In genomic region chr11:1106387-1106786, GRCh38 we compare ENCODE assay signal across 37 cellular contexts. TPM values are rescaled to one million over a fixed set of nuclear protein-coding genes. Genes with fewer than 3 reads are reported as not detected.
"Had no signal": no experiment of that assay in that cellular context is flagged by ENCODE, and none has a peak within 500 bp of the region (broad histone marks: within the 10 kb centered on the region; RNA-seq: fewer than 3 reads in every experiment).

No MANE protein-coding gene starts in this region.

- H3K4me1 ChIP-seq: adrenal gland, ascending aorta, body of pancreas, breast epithelium had no signal

- H3K27me3 ChIP-seq: ascending aorta, brain microvascular endothelial cell, cardiac muscle cell had no signal

- H3K4me3 ChIP-seq: adrenal gland, ascending aorta, body of pancreas, breast epithelium, cardiac muscle cell had no signal

- FAIRE-seq: astrocyte had no signal

- H3K27ac ChIP-seq: adrenal gland, ascending aorta, body of pancreas, brain microvascular endothelial cell, breast epithelium, cardiac muscle cell had no signal

- ATAC-seq: activated naive CD4-positive, alpha-beta T cell treated with anti-CD3 and anti-CD28 coated beads, Interleukin-2, amount 50 U/mL, for 72 hours; activated naive CD8-positive, alpha-beta T cell treated with anti-CD3 and anti-CD28 coated beads, Interleukin-2, amount 50 U/mL, for 24 hours; activated T-cell treated with anti-CD3 and anti-CD28 coated beads, Interleukin-2, amount 50 U/mL, for 4 hours; activated T-cell treated with anti-CD3 and anti-CD28 coated beads, Interleukin-2, amount 50 U/mL, for 72 hours; activated T-helper 17 cell treated with anti-CD3 and anti-CD28 coated beads, Interleukin-2, amount 50 U/mL, for 72 hours; body of pancreas had no signal

- H3K9me3 ChIP-seq: adrenal gland, ascending aorta, body of pancreas, breast epithelium had no signal

- H3K36me3 ChIP-seq: adrenal gland, ascending aorta, brain microvascular endothelial cell, breast epithelium, cardiac muscle cell had no signal

- DNase-seq: activated effector memory CD4-positive, alpha-beta T cell treated with anti-CD3 and anti-CD28 coated beads, Interleukin-2, amount 50 U/mL, for 16 hours; activated effector memory CD4-positive, alpha-beta T cell treated with Interleukin-2 at 50 U/mL for 16 hours; activated gamma-delta T cell; activated gamma-delta T cell treated with Interleukin-2 at 50 U/mL for 16 hours; activated naive CD4-positive, alpha-beta T cell; activated naive CD4-positive, alpha-beta T cell treated with anti-CD3 and anti-CD28 coated beads for 36 hours; activated naive CD4-positive, alpha-beta T cell treated with anti-CD3 and anti-CD28 coated beads, Interleukin-2, amount 10 ng/mL, durations not matched to agents 7 days and 5 days; activated naive CD4-positive, alpha-beta T cell treated with anti-CD3 and anti-CD28 coated beads, Interleukin-2, amount 50 U/mL, for 16 hours; activated naive CD4-positive, alpha-beta T cell treated with Interleukin-2 at 50 U/mL for 16 hours; activated naive CD8-positive, alpha-beta T cell treated with anti-CD3 and anti-CD28 coated beads for 36 hours; activated naive CD8-positive, alpha-beta T cell treated with anti-CD3 and anti-CD28 coated beads, Interleukin-2, amount 10 ng/mL, durations not matched to agents 7 days and 5 days; activated naive CD8-positive, alpha-beta T cell treated with anti-CD3 and anti-CD28 coated beads, Interleukin-2, amount 50 U/mL, for 24 hours; activated T-cell treated with anti-CD3 and anti-CD28 coated beads, Interleukin-2, amount 50 U/mL, for 1 hour; activated T-cell treated with anti-CD3 and anti-CD28 coated beads, Interleukin-2, amount 50 U/mL, for 24 hours; activated T-cell treated with anti-CD3 and anti-CD28 coated beads, Interleukin-2, amount 50 U/mL, for 4 hours; activated T-cell treated with anti-CD3 and anti-CD28 coated beads, Interleukin-2, amount 50 U/mL, for 48 hours; activated T-cell treated with anti-CD3 and anti-CD28 coated beads, Interleukin-2, amount 50 U/mL, for 72 hours; adrenal gland; amniotic stem cell; amygdala; anterior cingulate cortex; aorta; body of pancreas; brain microvascular endothelial cell; central memory CD4-positive, alpha-beta T cell; cerebellar nuclear complex had no signal

RNA-seq across cellular contexts. Expression of gene MUC2, which starts 31.7 kb away (rescaled TPM):
- total RNA-seq: activated naive CD4-positive, alpha-beta T cell treated with anti-CD3 and anti-CD28 coated beads for 36 hours; activated naive CD4-positive, alpha-beta T cell treated with anti-CD3 and anti-CD28 coated beads, Interleukin-2, amount 50 U/mL, for 72 hours; activated naive CD8-positive, alpha-beta T cell treated with anti-CD3 and anti-CD28 coated beads for 36 hours; activated naive CD8-positive, alpha-beta T cell treated with anti-CD3 and anti-CD28 coated beads, Interleukin-2, amount 10 ng/mL, durations not matched to agents 7 days and 5 days; activated T-cell treated with anti-CD3 and anti-CD28 coated beads, Interleukin-2, amount 50 U/mL, for 72 hours; activated T-helper 1 cell treated with anti-CD3 and anti-CD28 coated beads, Interleukin-12 subunit alpha, Interleukin-12 subunit beta, Interleukin-2, Interleukin-4 antibody, amounts not matched to agents 30 ng/mL and 10 ng/mL and 1 ng/mL, durations not matched to agents 14 hours and 24 hours and 36 hours; activated T-helper 17 cell treated with anti-CD3 and anti-CD28 coated beads, Interleukin-2, amount 50 U/mL, for 72 hours; activated T-helper 2 cell treated with anti-CD3 and anti-CD28 coated beads, Interferon-gamma antibody, Interleukin-2, Interleukin-4, amounts not matched to agents 10 μg/mL and 5 μg/mL and 100 μg/mL, durations not matched to agents 14 hours and 24 hours and 36 hours; astrocyte; bronchial epithelial cell; chondrocyte had no signal
- polyA plus RNA-seq: cardiac muscle cell had no signal

RNA-seq across cellular contexts. Expression of gene MUC5AC, which starts 51.4 kb away (rescaled TPM):
- total RNA-seq: activated naive CD4-positive, alpha-beta T cell treated with anti-CD3 and anti-CD28 coated beads for 36 hours; activated naive CD4-positive, alpha-beta T cell treated with anti-CD3 and anti-CD28 coated beads, Interleukin-2, amount 50 U/mL, for 72 hours; activated naive CD8-positive, alpha-beta T cell treated with anti-CD3 and anti-CD28 coated beads for 36 hours; activated naive CD8-positive, alpha-beta T cell treated with anti-CD3 and anti-CD28 coated beads, Interleukin-2, amount 10 ng/mL, durations not matched to agents 7 days and 5 days; activated T-cell treated with anti-CD3 and anti-CD28 coated beads, Interleukin-2, amount 50 U/mL, for 72 hours; activated T-helper 1 cell treated with anti-CD3 and anti-CD28 coated beads, Interleukin-12 subunit alpha, Interleukin-12 subunit beta, Interleukin-2, Interleukin-4 antibody, amounts not matched to agents 30 ng/mL and 10 ng/mL and 1 ng/mL, durations not matched to agents 14 hours and 24 hours and 36 hours; activated T-helper 17 cell treated with anti-CD3 and anti-CD28 coated beads, Interleukin-2, amount 50 U/mL, for 72 hours; activated T-helper 2 cell treated with anti-CD3 and anti-CD28 coated beads, Interferon-gamma antibody, Interleukin-2, Interleukin-4, amounts not matched to agents 10 μg/mL and 5 μg/mL and 100 μg/mL, durations not matched to agents 14 hours and 24 hours and 36 hours; aorta; astrocyte; breast epithelium; cardiac muscle cell; cardiac septum; chondrocyte had no signal
- polyA plus RNA-seq: cardiac muscle cell had no signal
